Comparison of ENCODE assay signal across 1 cellular context in the genomic region with DNA sequence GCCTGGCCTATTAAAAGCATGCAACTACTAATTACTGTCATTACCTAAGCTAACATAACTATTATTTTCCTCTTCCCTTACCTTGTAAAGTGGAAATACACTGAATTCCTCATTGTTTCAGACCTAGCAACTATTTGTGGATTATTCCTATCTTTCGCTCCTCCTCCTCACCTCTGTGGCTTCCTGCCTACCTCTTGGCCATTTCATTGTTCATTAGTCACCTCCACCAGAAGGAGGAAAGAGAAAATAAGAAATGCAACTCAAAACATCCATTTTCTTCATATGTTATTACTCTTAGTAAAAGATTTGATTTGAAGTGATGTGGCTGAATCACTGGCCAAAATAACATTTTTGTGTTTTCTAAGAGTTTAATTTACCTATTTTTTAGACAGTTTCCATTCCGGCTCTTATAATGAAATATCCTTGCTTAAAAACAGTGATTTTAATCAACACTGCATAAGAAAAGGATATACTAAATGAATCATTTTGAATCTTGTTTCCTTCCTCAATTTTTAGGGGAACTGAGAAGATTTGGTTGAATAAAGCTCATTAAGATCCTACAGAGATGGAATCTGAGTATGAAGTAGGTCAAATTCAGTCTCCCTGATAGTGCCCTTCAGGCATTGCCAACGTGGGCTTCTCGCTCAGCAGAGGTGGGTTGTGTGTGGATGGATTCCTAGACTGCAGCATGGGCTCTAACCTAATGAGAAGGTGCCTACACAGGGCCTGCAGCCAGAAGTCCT.
TF ChIP-seq lines count a peak whose summit lies in the region.

No MANE protein-coding gene starts in this region.

TF ChIP-seq in HepG2, 621 proteins besides CTCF, POLR2A, EP300 and RAD21:
- TF ChIP-seq ZNF354B (CRISPR knock-in tag; IDR thresholded peaks at IDR 0.05): no peak
- no peak for TF ChIP-seq CREB1 (IDR thresholded peaks at IDR 0.05)
- no peak for TF ChIP-seq CREB1 (CRISPR knock-in tag; IDR thresholded peaks at IDR 0.05)
- TF ChIP-seq MED13 (CRISPR knock-in tag; IDR thresholded peaks at IDR 0.05): no peak
- no peak for TF ChIP-seq NR3C1 (CRISPR knock-in tag; IDR thresholded peaks at IDR 0.05)
- TF ChIP-seq ZNF274 (CRISPR knock-in tag; IDR thresholded peaks at IDR 0.05): no peak
- TF ChIP-seq RFX3 (CRISPR knock-in tag; IDR thresholded peaks at IDR 0.05): no peak
- TF ChIP-seq ZNF24 (IDR thresholded peaks at IDR 0.05): no peak
- TF ChIP-seq TFDP2 (CRISPR knock-in tag; IDR thresholded peaks at IDR 0.05): no peak
- no peak for TF ChIP-seq DPF2 (CRISPR knock-in tag; IDR thresholded peaks at IDR 0.05; ENCODE audit: borderline replicate concordance, low read depth)
- TF ChIP-seq, protein P1, sequence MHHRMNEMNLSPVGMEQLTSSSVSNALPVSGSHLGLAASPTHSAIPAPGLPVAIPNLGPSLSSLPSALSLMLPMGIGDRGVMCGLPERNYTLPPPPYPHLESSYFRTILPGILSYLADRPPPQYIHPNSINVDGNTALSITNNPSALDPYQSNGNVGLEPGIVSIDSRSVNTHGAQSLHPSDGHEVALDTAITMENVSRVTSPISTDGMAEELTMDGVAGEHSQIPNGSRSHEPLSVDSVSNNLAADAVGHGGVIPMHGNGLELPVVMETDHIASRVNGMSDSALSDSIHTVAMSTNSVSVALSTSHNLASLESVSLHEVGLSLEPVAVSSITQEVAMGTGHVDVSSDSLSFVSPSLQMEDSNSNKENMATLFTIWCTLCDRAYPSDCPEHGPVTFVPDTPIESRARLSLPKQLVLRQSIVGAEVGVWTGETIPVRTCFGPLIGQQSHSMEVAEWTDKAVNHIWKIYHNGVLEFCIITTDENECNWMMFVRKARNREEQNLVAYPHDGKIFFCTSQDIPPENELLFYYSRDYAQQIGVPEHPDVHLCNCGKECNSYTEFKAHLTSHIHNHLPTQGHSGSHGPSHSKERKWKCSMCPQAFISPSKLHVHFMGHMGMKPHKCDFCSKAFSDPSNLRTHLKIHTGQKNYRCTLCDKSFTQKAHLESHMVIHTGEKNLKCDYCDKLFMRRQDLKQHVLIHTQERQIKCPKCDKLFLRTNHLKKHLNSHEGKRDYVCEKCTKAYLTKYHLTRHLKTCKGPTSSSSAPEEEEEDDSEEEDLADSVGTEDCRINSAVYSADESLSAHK (CRISPR knock-in tag; IDR thresholded peaks at IDR 0.05; ENCODE audit: borderline replicate concordance): no peak
- no peak for TF ChIP-seq ERF (CRISPR knock-in tag; IDR thresholded peaks at IDR 0.05)
- TF ChIP-seq MTF2 (CRISPR knock-in tag; IDR thresholded peaks at IDR 0.05; ENCODE audit: borderline replicate concordance): no peak
- no peak for TF ChIP-seq ZNF12 (CRISPR knock-in tag; IDR thresholded peaks at IDR 0.05)
- no peak for TF ChIP-seq HMGXB4 (CRISPR knock-in tag; IDR thresholded peaks at IDR 0.05; ENCODE audit: borderline replicate concordance in 1 of 2, low read depth in 1 of 2)
- no peak for TF ChIP-seq ZNF557 (CRISPR knock-in tag; IDR thresholded peaks at IDR 0.05)
- no peak for TF ChIP-seq NR2F1 (CRISPR knock-in tag; IDR thresholded peaks at IDR 0.05)
- no peak for TF ChIP-seq SPEN (CRISPR knock-in tag; IDR thresholded peaks at IDR 0.05; ENCODE audit: low read depth)
TF ChIP-seq in HepG2: peak in this region for 0.
